ENCODE assay signal across 12 cellular contexts in genomic region chr16:11112723-11113348, GRCh38.
DNase-seq lines count a peak whose midpoint lies in the region; ATAC-seq, FAIRE-seq and TF ChIP-seq lines count a peak whose summit lies in the region.
"Had no signal": no experiment of that assay in that cellular context is flagged by ENCODE, and none has a peak within 500 bp of the region (broad histone marks: within the 10 kb centered on the region; RNA-seq: fewer than 3 reads in every experiment).

No MANE protein-coding gene starts in this region.

- no peak overlapping the region for H2BK120ac ChIP-seq in H9 (ENCODE audit: low read depth, low read length, poor library complexity, severe bottlenecking)

- no peak for FAIRE-seq in frontal cortex (lab: Jason Lieb, UNC)
- FAIRE-seq: G401.6 had no signal

- H3K27ac Mint-ChIP-seq in activated CD4-positive, alpha-beta T cell treated with anti-CD3 and anti-CD28 coated beads, Interleukin-2, amount 10 ng/mL, durations not matched to agents 7 days and 5 days: peak overlapping the region; percentile 75
- H3K27ac Mint-ChIP-seq in activated CD4-positive, alpha-beta memory T cell treated with anti-CD3 and anti-CD28 coated beads, Interleukin-2, amount 10 ng/mL, durations not matched to agents 7 days and 5 days: peak overlapping the region; percentile 85
- H3K27ac Mint-ChIP-seq in stimulated activated memory B cell treated with anti-CD40 and anti-IgM and Interleukin-4, amounts not matched to agents 10 μg/mL and 1 μg/mL and 100 μg/mL, for 72 hours: peak overlapping the region; percentile 13
- H3K27ac Mint-ChIP-seq in H9: no peak overlapping the region

- no peak overlapping the region for H3K23ac ChIP-seq in H9 (ENCODE audit: insufficient read length, low read depth, low read length)

- H3K9me3 ChIP-seq in H9 (ENCODE audit: control insufficient read depth, low read depth, low read length): no peaks in the 10 kb centered on the region
- H3K9me3 ChIP-seq: neutrophil had no signal

- H3K14ac ChIP-seq in H9 (ENCODE audit: insufficient read depth, low read length): no peak overlapping the region

- H3K4me3 Mint-ChIP-seq in activated CD4-positive, alpha-beta T cell treated with anti-CD3 and anti-CD28 coated beads, Interleukin-2, amount 10 ng/mL, durations not matched to agents 7 days and 5 days: no peak overlapping the region
- H3K4me3 Mint-ChIP-seq in activated CD4-positive, alpha-beta memory T cell treated with anti-CD3 and anti-CD28 coated beads, Interleukin-2, amount 10 ng/mL, durations not matched to agents 7 days and 5 days: no peak overlapping the region
- H3K4me3 Mint-ChIP-seq in stimulated activated memory B cell treated with anti-CD40 and anti-IgM and Interleukin-4, amounts not matched to agents 10 μg/mL and 1 μg/mL and 100 μg/mL, for 72 hours: no peak overlapping the region
- no peak overlapping the region for H3K4me3 Mint-ChIP-seq in H9

- H4K91ac ChIP-seq in H9 (ENCODE audit: insufficient read length, low read depth, low read length): no peak overlapping the region

- no peak overlapping the region for H2BK20ac ChIP-seq in H9 (ENCODE audit: low read depth, low read length, poor library complexity, severe bottlenecking)

- H3K4me2 ChIP-seq in H9 (ENCODE audit: insufficient read depth, insufficient read length, low read length): no peak overlapping the region

- no peak overlapping the region for H2AFZ ChIP-seq in H9 (ENCODE audit: low read length)

- H2BK12ac ChIP-seq in H9 (ENCODE audit: insufficient read length, low read depth, low read length): no peak overlapping the region

- no peaks in the 10 kb centered on the region for H3K23me2 ChIP-seq in H9 (ENCODE audit: insufficient read length, low read depth, low read length, poor library complexity, severe bottlenecking)

- H3K27me3 ChIP-seq in H9 (ENCODE audit: insufficient read depth, low read length): no peaks in the 10 kb centered on the region
- H3K27me3 ChIP-seq: neutrophil had no signal

- no peak for TF ChIP-seq CTCF in H9 (conservative IDR thresholded peaks at IDR 0.05)

- no peaks in the 10 kb centered on the region; the same call in 1 of the 2 replicates for H3K4me1 ChIP-seq in H9 (ENCODE audit: insufficient read depth, low read length)

- peaks cover 55% of the 10 kb centered on the region for H3K4me1 Mint-ChIP-seq in activated CD4-positive, alpha-beta T cell treated with anti-CD3 and anti-CD28 coated beads, Interleukin-2, amount 10 ng/mL, durations not matched to agents 7 days and 5 days
- peaks cover 56% of the 10 kb centered on the region for H3K4me1 Mint-ChIP-seq in activated CD4-positive, alpha-beta memory T cell treated with anti-CD3 and anti-CD28 coated beads, Interleukin-2, amount 10 ng/mL, durations not matched to agents 7 days and 5 days
- H3K4me1 Mint-ChIP-seq in stimulated activated memory B cell treated with anti-CD40 and anti-IgM and Interleukin-4, amounts not matched to agents 10 μg/mL and 1 μg/mL and 100 μg/mL, for 72 hours: peaks cover 35% of the 10 kb centered on the region
- peaks cover 13 to 14% of the 10 kb centered on the region in 2 experiments for H3K4me1 Mint-ChIP-seq in H9

- H3K9me3 Mint-ChIP-seq in activated CD4-positive, alpha-beta T cell treated with anti-CD3 and anti-CD28 coated beads, Interleukin-2, amount 10 ng/mL, durations not matched to agents 7 days and 5 days: peaks cover 12% of the 10 kb centered on the region
- peaks cover 9% of the 10 kb centered on the region for H3K9me3 Mint-ChIP-seq in activated CD4-positive, alpha-beta memory T cell treated with anti-CD3 and anti-CD28 coated beads, Interleukin-2, amount 10 ng/mL, durations not matched to agents 7 days and 5 days
- no peaks in the 10 kb centered on the region for H3K9me3 Mint-ChIP-seq in stimulated activated memory B cell treated with anti-CD40 and anti-IgM and Interleukin-4, amounts not matched to agents 10 μg/mL and 1 μg/mL and 100 μg/mL, for 72 hours
- H3K9me3 Mint-ChIP-seq in H9: no peaks in the 10 kb centered on the region

- CTCF ChIA-PET in activated CD4-positive, alpha-beta T cell treated with anti-CD3 and anti-CD28 coated beads, Interleukin-2, amount 10 ng/mL, durations not matched to agents 7 days and 5 days (lab: Charles Lee): interaction anchor here (0.6 to 1.3 kb wide), 5 partner anchors 11 to 799 kb away, joined by 3 to 5 read pairs (median 4); partner anchors contain the start of gene SOCS1
- CTCF ChIA-PET in activated CD4-positive, alpha-beta memory T cell treated with anti-CD3 and anti-CD28 coated beads, Interleukin-2, amount 10 ng/mL, durations not matched to agents 7 days and 5 days (lab: Charles Lee): interaction anchor here (0.5 to 1.6 kb wide), 7 partner anchors 7 to 142 kb away, joined by 3 to 6 read pairs (median 3); no protein-coding TSS in a partner anchor

- peaks cover 58% of the 10 kb centered on the region for H3K36me3 Mint-ChIP-seq in activated CD4-positive, alpha-beta T cell treated with anti-CD3 and anti-CD28 coated beads, Interleukin-2, amount 10 ng/mL, durations not matched to agents 7 days and 5 days (ENCODE audit: low read depth)
- H3K36me3 Mint-ChIP-seq in activated CD4-positive, alpha-beta memory T cell treated with anti-CD3 and anti-CD28 coated beads, Interleukin-2, amount 10 ng/mL, durations not matched to agents 7 days and 5 days (ENCODE audit: low read depth): peaks cover 38% of the 10 kb centered on the region
- H3K36me3 Mint-ChIP-seq in stimulated activated memory B cell treated with anti-CD40 and anti-IgM and Interleukin-4, amounts not matched to agents 10 μg/mL and 1 μg/mL and 100 μg/mL, for 72 hours: peaks cover 56% of the 10 kb centered on the region
- peaks cover 0 to 6% (median 0%) of the 10 kb centered on the region in 3 experiments; a peak in 1 of 7 replicates for H3K36me3 Mint-ChIP-seq in H9 (ENCODE audit: insufficient read depth in 1 of 3, low read depth in 3 of 3)

- H4K8ac ChIP-seq in H9 (replicated peaks; ENCODE audit: insufficient read length, low read depth, low read length): no peak overlapping the region

- H3K4ac ChIP-seq in H9 (ENCODE audit: low read depth, low read length): no peak overlapping the region

- H3K9ac ChIP-seq in H9 (ENCODE audit: extremely low read depth, insufficient read length, low read length): no peak overlapping the region

- no peak overlapping the region for H3T11ph ChIP-seq in H9 (ENCODE audit: low read length)

- H2BK15ac ChIP-seq in H9 (ENCODE audit: low read depth, low read length): no peak overlapping the region

- no peaks in the 10 kb centered on the region for H3K79me1 ChIP-seq in H9 (ENCODE audit: insufficient read depth, low read depth, low read length, poor library complexity, severe bottlenecking)

- POLR2A ChIA-PET in activated CD4-positive, alpha-beta T cell treated with anti-CD3 and anti-CD28 coated beads, Interleukin-2, amount 10 ng/mL, durations not matched to agents 7 days and 5 days (lab: Charles Lee): no interaction called here
- POLR2A ChIA-PET in activated CD4-positive, alpha-beta memory T cell treated with anti-CD3 and anti-CD28 coated beads, Interleukin-2, amount 10 ng/mL, durations not matched to agents 7 days and 5 days (lab: Charles Lee): interaction anchor here (0.9 to 1.5 kb wide), 6 partner anchors 12 to 143 kb away, joined by 3 to 7 read pairs (median 4); partner anchors contain the start of gene SOCS1

- no peak overlapping the region for H3K18ac ChIP-seq in H9 (ENCODE audit: insufficient read length, low read depth, low read length)

- H3K27ac ChIP-seq in H9 (ENCODE audit: insufficient read length, low read depth, low read length): no peak overlapping the region
- H3K27ac ChIP-seq: neutrophil, skin epidermis had no signal

- no peak overlapping the region for H2BK5ac ChIP-seq in H9 (ENCODE audit: insufficient read length, low read length)

- H2AK5ac ChIP-seq in H9 (ENCODE audit: insufficient read length, low read length): no peak overlapping the region

- whole genome bisulfite sequencing in H9 (ENCODE audit: extremely low coverage, insufficient read length, low lambda C conversion rate): no CpG with 5 or more reads among the region's 4 CpGs

- H3K27me3 Mint-ChIP-seq in activated CD4-positive, alpha-beta T cell treated with anti-CD3 and anti-CD28 coated beads, Interleukin-2, amount 10 ng/mL, durations not matched to agents 7 days and 5 days: no peaks in the 10 kb centered on the region
- no peaks in the 10 kb centered on the region for H3K27me3 Mint-ChIP-seq in activated CD4-positive, alpha-beta memory T cell treated with anti-CD3 and anti-CD28 coated beads, Interleukin-2, amount 10 ng/mL, durations not matched to agents 7 days and 5 days
- H3K27me3 Mint-ChIP-seq in stimulated activated memory B cell treated with anti-CD40 and anti-IgM and Interleukin-4, amounts not matched to agents 10 μg/mL and 1 μg/mL and 100 μg/mL, for 72 hours: no peaks in the 10 kb centered on the region
- H3K27me3 Mint-ChIP-seq in H9 (ENCODE audit: low read depth): no peaks in the 10 kb centered on the region

- peak; percentile 16 for ATAC-seq in stimulated activated memory B cell treated with anti-CD40 and anti-IgM and Interleukin-4, amounts not matched to agents 10 μg/mL and 1 μg/mL and 100 μg/mL, for 72 hours

- no peak overlapping the region for H4K5ac ChIP-seq in H9 (ENCODE audit: insufficient read length, low read depth, low read length)

- H3K56ac ChIP-seq in H9 (ENCODE audit: insufficient read length, low read depth, low read length): no peak overlapping the region

- H3K79me2 ChIP-seq in H9 (ENCODE audit: insufficient read depth, low read length): no peaks in the 10 kb centered on the region

- no peaks in the 10 kb centered on the region for H4K20me1 ChIP-seq in H9 (ENCODE audit: control insufficient read depth, insufficient read depth, insufficient read length)

- DNase-seq in activated CD4-positive, alpha-beta T cell treated with anti-CD3 and anti-CD28 coated beads, Interleukin-2, amount 10 ng/mL, durations not matched to agents 7 days and 5 days: no peak
- no peak for DNase-seq in activated CD4-positive, alpha-beta T cell treated with anti-CD3 and anti-CD28 coated beads for 4 hours
- peak; percentile 74 for DNase-seq in NCI-H1105 treated with DMSO at 0.1 percent for 48 hours (lab: John Stamatoyannopoulos, UW)
- DNase-seq in activated CD4-positive, alpha-beta memory T cell treated with anti-CD3 and anti-CD28 coated beads, Interleukin-2, amount 10 ng/mL, durations not matched to agents 7 days and 5 days: no peak
- no peak for DNase-seq in H4 (ENCODE audit: low spot score)
- DNase-seq in frontal cortex (ENCODE audit: low spot score in 2 of 2): no peak
- no peak for DNase-seq in H9
- DNase-seq: aorta had no signal

Comparison
In these comparisons a context has a peak if more than half of its experiments do, and no peak if none do; other contexts are left out.
1. H3K27ac Mint-ChIP-seq: peak in activated CD4-positive, alpha-beta T cell treated with anti-CD3 and anti-CD28 coated beads, Interleukin-2, amount 10 ng/mL, durations not matched to agents 7 days and 5 days (single experiment), activated CD4-positive, alpha-beta memory T cell treated with anti-CD3 and anti-CD28 coated beads, Interleukin-2, amount 10 ng/mL, durations not matched to agents 7 days and 5 days (single experiment) and stimulated activated memory B cell treated with anti-CD40 and anti-IgM and Interleukin-4, amounts not matched to agents 10 μg/mL and 1 μg/mL and 100 μg/mL, for 72 hours (single experiment); none in H9 (0 of 3).